ENCODE assay signal across 21 cellular contexts in genomic region chr1:30896905-30897304, GRCh38.
"Had no signal": no experiment of that assay in that cellular context is flagged by ENCODE, and none has a peak within 500 bp of the region (broad histone marks: within the 10 kb centered on the region; RNA-seq: fewer than 3 reads in every experiment).

No MANE protein-coding gene starts in this region.

- FAIRE-seq: endometrium, kidney, urothelium cell line had no signal

- H3K27ac Mint-ChIP-seq: nephron progenitor cell; stimulated activated naive B cell treated with anti-CD40 and anti-IgM and Interleukin-4, amounts not matched to agents 10 μg/mL and 1 μg/mL and 100 μg/mL, for 72 hours; stimulated activated naive CD8-positive, alpha-beta T cell treated with anti-CD3 and anti-CD28 coated beads, Interleukin-15, amount 100 ng/mL, for 72 hours had no signal

- H2AFZ ChIP-seq: hepatocyte had no signal

- H3K27me3 Mint-ChIP-seq: type B pancreatic cell had no signal

- H3K27me3 ChIP-seq: hepatocyte, ovary had no signal

- H3K27ac ChIP-seq: epithelial cell of prostate, foreskin keratinocyte, hepatocyte, ovary had no signal

- H3K4me3 ChIP-seq: hepatocyte, lung, ovary, smooth muscle cell had no signal

- H3K9me3 Mint-ChIP-seq: naive B cell, nephron progenitor cell, type B pancreatic cell had no signal

- H3K36me3 ChIP-seq: ovary had no signal

- H3K4me2 ChIP-seq: hepatocyte, smooth muscle cell had no signal

- H3K4me1 ChIP-seq: foreskin keratinocyte had no signal

- H3K4me3 Mint-ChIP-seq: naive B cell; nephron progenitor cell; stimulated activated naive B cell treated with anti-CD40 and anti-IgM and Interleukin-4, amounts not matched to agents 10 μg/mL and 1 μg/mL and 100 μg/mL, for 72 hours; stimulated activated naive CD8-positive, alpha-beta T cell treated with anti-CD3 and anti-CD28 coated beads, Interleukin-15, amount 100 ng/mL, for 72 hours; type B pancreatic cell had no signal

- H3K9me3 ChIP-seq: ovary had no signal

- H3K36me3 Mint-ChIP-seq: naive B cell, type B pancreatic cell had no signal

- DNase-seq: effector memory CD4-positive, alpha-beta T cell; foreskin keratinocyte; head of caudate nucleus; kidney; left colon; left ventricle myocardium superior; mesenchymal stem cell; midbrain; naive B cell; nephron progenitor cell; ovary; stimulated activated CD4-positive, alpha-beta T cell treated with anti-CD3 and anti-CD28 coated beads, Interleukin-4, amount 100 ng/mL, for 24 hours; stimulated activated naive B cell treated with anti-CD40 and anti-IgM and Interleukin-4, amounts not matched to agents 10 μg/mL and 1 μg/mL and 100 μg/mL, for 72 hours; stimulated activated naive CD8-positive, alpha-beta T cell treated with anti-CD3 and anti-CD28 coated beads, Interleukin-15, amount 100 ng/mL, for 72 hours had no signal
